27 cellular contexts compared by ENCODE assay signal in genomic region chr1:87980494-87980893, GRCh38.
DNase-seq lines count a peak whose midpoint lies in the region; ATAC-seq and TF ChIP-seq lines count a peak whose summit lies in the region.
"Had no signal": no experiment of that assay in that cellular context is flagged by ENCODE, and none has a peak within 500 bp of the region (broad histone marks: within the 10 kb centered on the region; RNA-seq: fewer than 3 reads in every experiment).

No MANE protein-coding gene starts in this region.

- H3K27ac Mint-ChIP-seq in Calu3 (ENCODE audit: unreplicated experiment), result peak overlapping the region; percentile 83
- H3K27ac Mint-ChIP-seq in activated naive CD4-positive, alpha-beta T cell treated with anti-CD3 and anti-CD28 coated beads for 36 hours, result no peak overlapping the region
- H3K27ac Mint-ChIP-seq: activated CD4-positive, alpha-beta T cell treated with anti-CD3 and anti-CD28 coated beads for 36 hours; activated naive CD8-positive, alpha-beta T cell treated with anti-CD3 and anti-CD28 coated beads, Interleukin-2, amount 10 ng/mL, durations not matched to agents 7 days and 5 days; B cell; CD8-positive, alpha-beta memory T cell; dendritic cell treated with granulocyte-macrophage colony-stimulating factor and Interleukin-4, amounts not matched to agents 40 ng/mL and 50 ng/mL, for 4 days; HFFc6; mesothelial cell of epicardium; naive thymus-derived CD4-positive, alpha-beta T cell had no signal

- H3K36me3 Mint-ChIP-seq in Calu3 (ENCODE audit: insufficient read depth, unreplicated experiment), result no peaks in the 10 kb centered on the region
- no peaks in the 10 kb centered on the region for H3K36me3 Mint-ChIP-seq in activated naive CD4-positive, alpha-beta T cell treated with anti-CD3 and anti-CD28 coated beads for 36 hours (ENCODE audit: low read depth)
- H3K36me3 Mint-ChIP-seq: activated naive CD8-positive, alpha-beta T cell treated with anti-CD3 and anti-CD28 coated beads, Interleukin-2, amount 10 ng/mL, durations not matched to agents 7 days and 5 days; CD8-positive, alpha-beta memory T cell; mesothelial cell of epicardium; naive thymus-derived CD4-positive, alpha-beta T cell had no signal

- intact Hi-C loops in Calu3 (cut with micrococcal nuclease; ENCODE audit: unreplicated experiment), result no loop called here
- intact Hi-C loops in activated naive CD4-positive, alpha-beta T cell treated with anti-CD3 and anti-CD28 coated beads for 36 hours (cut with micrococcal nuclease), result no loop called here

- BruUV-seq in Calu3 (replicated peaks; lab: Mats Ljungman, UMichigan), result no TSS peak

- H3K27me3 Mint-ChIP-seq in Calu3 (ENCODE audit: unreplicated experiment), result no peaks in the 10 kb centered on the region
- peaks cover 6% of the 10 kb centered on the region for H3K27me3 Mint-ChIP-seq in activated naive CD4-positive, alpha-beta T cell treated with anti-CD3 and anti-CD28 coated beads for 36 hours (ENCODE audit: low read depth)
- H3K27me3 Mint-ChIP-seq: dendritic cell treated with granulocyte-macrophage colony-stimulating factor and Interleukin-4, amounts not matched to agents 40 ng/mL and 50 ng/mL, for 4 days had no signal

- peaks cover 66% of the 10 kb centered on the region for H3K4me1 Mint-ChIP-seq in Calu3 (ENCODE audit: low read depth, unreplicated experiment)
- no peaks in the 10 kb centered on the region for H3K4me1 Mint-ChIP-seq in activated naive CD4-positive, alpha-beta T cell treated with anti-CD3 and anti-CD28 coated beads for 36 hours (ENCODE audit: low read depth)
- H3K4me1 Mint-ChIP-seq: activated CD4-positive, alpha-beta T cell treated with anti-CD3 and anti-CD28 coated beads for 36 hours; activated naive CD8-positive, alpha-beta T cell treated with anti-CD3 and anti-CD28 coated beads, Interleukin-2, amount 10 ng/mL, durations not matched to agents 7 days and 5 days; B cell; CD8-positive, alpha-beta memory T cell; naive thymus-derived CD4-positive, alpha-beta T cell had no signal

- TF ChIP-seq CTCF in Calu3 (IDR thresholded peaks at IDR 0.05; ENCODE audit: unreplicated experiment), result no peak

- CTCF ChIA-PET in Calu3 (lab: Charles Lee), result interaction anchor here (0.6 kb wide), 1 partner anchor 883 kb away, joined by 3 read pairs; no protein-coding TSS in a partner anchor
- CTCF ChIA-PET in activated naive CD4-positive, alpha-beta T cell treated with anti-CD3 and anti-CD28 coated beads for 36 hours (lab: Charles Lee), result no interaction called here

- DNase-seq in Calu3, result peak; percentile 60
- peak; percentile 60 for DNase-seq in NCI-H69 (lab: John Stamatoyannopoulos, UW)
- DNase-seq in islet precursor cell, result peak; percentile 69
- no peak for DNase-seq in activated naive CD4-positive, alpha-beta T cell treated with anti-CD3 and anti-CD28 coated beads for 36 hours
- DNase-seq in NCI-H2081 treated with DMSO at 0.1 percent for 48 hours (lab: John Stamatoyannopoulos, UW), result no peak
- no peak for DNase-seq in NCI-H524 (lab: John Stamatoyannopoulos, UW)
- DNase-seq: activated CD4-positive, alpha-beta T cell treated with anti-CD3 and anti-CD28 coated beads for 36 hours; activated effector memory CD4-positive, alpha-beta T cell treated with anti-CD3 and anti-CD28 coated beads, Interleukin-2, amount 50 U/mL, for 16 hours; activated naive CD8-positive, alpha-beta T cell treated with anti-CD3 and anti-CD28 coated beads, Interleukin-2, amount 10 ng/mL, durations not matched to agents 7 days and 5 days; activated T-cell treated with anti-CD3 and anti-CD28 coated beads for 4 hours; CD8-positive, alpha-beta memory T cell; central memory CD4-positive, alpha-beta T cell; DMS153; GOT3; HFFc6; hypothalamus; naive thymus-derived CD4-positive, alpha-beta T cell; NCI-H2081; NCI-H345; nucleus accumbens; T-helper 2 cell; tibial artery had no signal

- peak; percentile 71 for ATAC-seq in GM18907 (IDR thresholded peaks at IDR 0.05; ENCODE audit: unreplicated experiment)
- ATAC-seq in HG02759 (IDR thresholded peaks at IDR 0.05; ENCODE audit: unreplicated experiment), result no peak
- ATAC-seq: activated CD4-positive, alpha-beta T cell treated with anti-CD3 and anti-CD28 coated beads for 36 hours; naive thymus-derived CD4-positive, alpha-beta T cell had no signal

- H3K4me3 Mint-ChIP-seq in Calu3 (ENCODE audit: low read depth, unreplicated experiment), result peak overlapping the region; percentile 38
- H3K4me3 Mint-ChIP-seq in activated naive CD4-positive, alpha-beta T cell treated with anti-CD3 and anti-CD28 coated beads for 36 hours, result no peak overlapping the region
- H3K4me3 Mint-ChIP-seq: activated CD4-positive, alpha-beta T cell treated with anti-CD3 and anti-CD28 coated beads for 36 hours; activated naive CD8-positive, alpha-beta T cell treated with anti-CD3 and anti-CD28 coated beads, Interleukin-2, amount 10 ng/mL, durations not matched to agents 7 days and 5 days; B cell; CD8-positive, alpha-beta memory T cell; dendritic cell treated with granulocyte-macrophage colony-stimulating factor and Interleukin-4, amounts not matched to agents 40 ng/mL and 50 ng/mL, for 4 days; HFFc6; mesothelial cell of epicardium; naive thymus-derived CD4-positive, alpha-beta T cell had no signal

- H3K9me3 Mint-ChIP-seq in Calu3 (ENCODE audit: low read depth, unreplicated experiment), result no peaks in the 10 kb centered on the region
- no peaks in the 10 kb centered on the region for H3K9me3 Mint-ChIP-seq in activated naive CD4-positive, alpha-beta T cell treated with anti-CD3 and anti-CD28 coated beads for 36 hours
- H3K9me3 Mint-ChIP-seq: activated naive CD8-positive, alpha-beta T cell treated with anti-CD3 and anti-CD28 coated beads, Interleukin-2, amount 10 ng/mL, durations not matched to agents 7 days and 5 days; CD8-positive, alpha-beta memory T cell; dendritic cell treated with granulocyte-macrophage colony-stimulating factor and Interleukin-4, amounts not matched to agents 40 ng/mL and 50 ng/mL, for 4 days; HFFc6; naive thymus-derived CD4-positive, alpha-beta T cell had no signal

Comparison
In these comparisons a context has a peak if more than half of its experiments do, and no peak if none do; other contexts are left out.
1. DNase-seq: peak in Calu3 (single experiment), NCI-H69 (single experiment) and islet precursor cell (single experiment); none in activated naive CD4-positive, alpha-beta T cell treated with anti-CD3 and anti-CD28 coated beads for 36 hours (single experiment), NCI-H2081 treated with DMSO at 0.1 percent for 48 hours (single experiment) and NCI-H524 (0 of 2).